ENCODE assay signal across 1 cellular context in the genomic region with DNA sequence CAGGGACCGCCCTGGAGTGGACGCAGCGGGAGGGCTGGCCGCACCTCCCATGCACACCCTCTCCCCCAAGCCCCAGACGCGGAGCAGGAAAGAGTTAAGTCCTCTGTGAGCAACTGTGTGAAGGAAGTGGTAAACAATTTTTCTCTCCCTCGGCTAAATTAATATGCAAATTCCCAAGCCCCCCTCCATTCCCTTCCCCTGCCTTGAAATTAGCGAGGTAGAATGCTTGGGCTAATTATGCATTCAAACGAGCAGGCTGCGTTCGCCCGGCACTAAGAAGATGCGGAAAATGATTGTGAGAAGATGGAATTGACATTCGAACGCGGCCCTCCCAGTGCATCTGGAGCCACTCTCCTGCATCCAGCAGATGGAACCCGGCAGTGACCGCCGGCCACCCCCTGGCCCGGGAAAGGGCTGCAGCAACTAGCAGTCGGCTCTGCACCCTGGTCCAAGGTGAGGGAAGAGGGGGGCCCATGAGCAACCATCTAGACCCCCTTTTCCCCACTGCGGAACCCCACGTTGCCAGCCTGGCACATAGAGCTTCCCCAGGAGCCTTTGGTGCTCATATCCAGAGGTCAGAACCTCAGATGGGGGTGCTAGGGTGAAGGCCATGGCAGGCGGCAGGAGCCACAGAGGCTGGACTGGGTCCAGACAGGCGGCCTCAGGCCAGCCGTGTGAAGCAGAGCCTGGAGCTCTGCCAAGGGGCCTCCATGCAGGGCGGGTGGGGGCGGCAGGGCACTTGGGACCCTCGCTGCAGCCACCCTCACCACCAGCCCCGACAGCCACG.
A peak's percentile ranks its signal among the peaks of the same experiment; 100 is the strongest.
TF ChIP-seq lines count a peak whose summit lies in the region.

No MANE protein-coding gene starts in this region.

TF ChIP-seq in HepG2, 621 proteins besides CTCF, POLR2A, EP300 and RAD21:
- TF ChIP-seq ZNF296 (CRISPR knock-in tag; conservative IDR thresholded peaks at IDR 0.05) = no peak
- peak; percentile 81; the same call in 1 of the 2 replicates for TF ChIP-seq ZNF335 (CRISPR knock-in tag; IDR thresholded peaks at IDR 0.05)
- TF ChIP-seq, protein P1, sequence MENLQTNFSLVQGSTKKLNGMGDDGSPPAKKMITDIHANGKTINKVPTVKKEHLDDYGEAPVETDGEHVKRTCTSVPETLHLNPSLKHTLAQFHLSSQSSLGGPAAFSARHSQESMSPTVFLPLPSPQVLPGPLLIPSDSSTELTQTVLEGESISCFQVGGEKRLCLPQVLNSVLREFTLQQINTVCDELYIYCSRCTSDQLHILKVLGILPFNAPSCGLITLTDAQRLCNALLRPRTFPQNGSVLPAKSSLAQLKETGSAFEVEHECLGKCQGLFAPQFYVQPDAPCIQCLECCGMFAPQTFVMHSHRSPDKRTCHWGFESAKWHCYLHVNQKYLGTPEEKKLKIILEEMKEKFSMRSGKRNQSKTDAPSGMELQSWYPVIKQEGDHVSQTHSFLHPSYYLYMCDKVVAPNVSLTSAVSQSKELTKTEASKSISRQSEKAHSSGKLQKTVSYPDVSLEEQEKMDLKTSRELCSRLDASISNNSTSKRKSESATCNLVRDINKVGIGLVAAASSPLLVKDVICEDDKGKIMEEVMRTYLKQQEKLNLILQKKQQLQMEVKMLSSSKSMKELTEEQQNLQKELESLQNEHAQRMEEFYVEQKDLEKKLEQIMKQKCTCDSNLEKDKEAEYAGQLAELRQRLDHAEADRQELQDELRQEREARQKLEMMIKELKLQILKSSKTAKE (CRISPR knock-in tag; IDR thresholded peaks at IDR 0.05; ENCODE audit: borderline replicate concordance) = 0 out of 2 replicates have a peak, but pooled peaks have one; percentile 42
- 0 out of 2 replicates have a peak, but pooled peaks have one; percentile 48 for TF ChIP-seq MTF2 (CRISPR knock-in tag; IDR thresholded peaks at IDR 0.05; ENCODE audit: borderline replicate concordance)
- no peak for TF ChIP-seq ZNF12 (CRISPR knock-in tag; IDR thresholded peaks at IDR 0.05)
TF ChIP-seq in HepG2: peak in this region for 3.
